21 cellular contexts compared by ENCODE assay signal in the genomic region with DNA sequence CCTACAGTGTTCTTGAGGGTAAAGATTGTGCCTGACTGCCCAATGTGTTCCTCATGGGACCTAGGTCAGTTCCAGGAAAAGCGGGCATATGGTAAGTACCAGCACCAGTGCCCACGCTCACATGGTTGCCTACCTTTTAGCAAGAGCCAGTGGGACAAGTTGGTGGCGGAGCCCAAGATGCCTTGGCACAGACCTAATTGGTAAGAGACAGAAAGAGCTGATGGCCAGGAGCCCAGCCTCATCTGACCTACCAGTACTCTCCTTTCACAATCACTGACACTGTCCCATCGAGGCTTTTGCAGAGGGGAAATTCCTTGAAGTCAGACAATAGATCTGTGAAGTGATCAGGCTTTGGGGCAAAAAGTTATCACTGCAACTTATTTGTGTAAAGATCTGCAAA.
DNase-seq lines count a peak whose midpoint lies in the region; ATAC-seq and TF ChIP-seq lines count a peak whose summit lies in the region.
"Had no signal": no experiment of that assay in that cellular context is flagged by ENCODE, and none has a peak within 500 bp of the region (broad histone marks: within the 10 kb centered on the region; RNA-seq: fewer than 3 reads in every experiment).

No MANE protein-coding gene starts in this region.

- ATAC-seq in gastrocnemius medialis (peak; percentile 63 to 69), HG02973 (IDR thresholded peaks at IDR 0.05; ENCODE audit: unreplicated experiment) (no peak)

- intact Hi-C loops in left ventricle myocardium inferior (cut with micrococcal nuclease) (no loop called here), gastrocnemius medialis (cut with DNase I; ENCODE audit: low total_unique reads) (no loop called here)

- in situ Hi-C loops in G401 (cut with HindIII; ENCODE audit: low sequenced_read_pairs) = no loop called here
- in situ Hi-C loops in gastrocnemius medialis (cut with MboI; ENCODE audit: low sequenced_read_pairs in 4 of 4) = no loop called here

- H3K36me3 ChIP-seq in left ventricle myocardium inferior (no peaks in the 10 kb centered on the region), gastrocnemius medialis (no peaks in the 10 kb centered on the region)
- H3K36me3 ChIP-seq: HAP-1 had no signal

- H3K27me3 ChIP-seq in left ventricle myocardium inferior (ENCODE audit: low read depth) = no peaks in the 10 kb centered on the region
- no peaks in the 10 kb centered on the region for H3K27me3 ChIP-seq in gastrocnemius medialis

- H3K4me3 ChIP-seq in left ventricle myocardium inferior (no peak overlapping the region), gastrocnemius medialis (no peak overlapping the region)
- H3K4me3 ChIP-seq: HAP-1 had no signal

- H3K9me3 ChIP-seq in left ventricle myocardium inferior (replicated peaks) (no peaks in the 10 kb centered on the region), gastrocnemius medialis (no peaks in the 10 kb centered on the region)
- H3K9me3 ChIP-seq: HAP-1 had no signal

- TF ChIP-seq CTCF in left ventricle myocardium inferior (IDR thresholded peaks at IDR 0.05; ENCODE audit: borderline replicate concordance) = no peak
- no peak for TF ChIP-seq CTCF in gastrocnemius medialis (IDR thresholded peaks at IDR 0.05 in 4 of 5, conservative IDR thresholded peaks at IDR 0.05 in 1 of 5)

- DNase-seq in G401 (ENCODE audit: low spot score) (peak; percentile 71), cerebellum (ENCODE audit: low spot score) (peak; percentile 31), left ventricle myocardium inferior (peak; percentile 25), gastrocnemius medialis (peak; percentile 12 to 52), SIG-M5 (lab: John Stamatoyannopoulos, UW) (no peak), medulla oblongata (ENCODE audit: extremely low spot score) (no peak)
- DNase-seq: CD4-positive, alpha-beta memory T cell; COR-L47; GF-D8; GOT3; HFFc6; KBM-7; MV-4-11; NCI-H1105; NCI-H146; NCI-H1930; NCI-H2107; NCI-H524; NCI-H774 had no signal

- H3K27ac ChIP-seq in left ventricle myocardium inferior (replicated peaks) = no peak overlapping the region
- no peak overlapping the region for H3K27ac ChIP-seq in gastrocnemius medialis

- H3K4me1 ChIP-seq in left ventricle myocardium inferior (peaks cover 3% of the 10 kb centered on the region), gastrocnemius medialis (no peaks in the 10 kb centered on the region)

- TF ChIP-seq POLR2A in gastrocnemius medialis (IDR thresholded peaks at IDR 0.05) = no peak

Comparison
In these comparisons a context has a peak if more than half of its experiments do, and no peak if none do; other contexts are left out.
1. DNase-seq: peak in G401 (single experiment), cerebellum (single experiment), left ventricle myocardium inferior (single experiment) and gastrocnemius medialis (2 of 2); none in SIG-M5 (single experiment) and medulla oblongata (single experiment).